In genomic region chr4:73259552-73260140, GRCh38 we compare ENCODE assay signal across 8 cellular contexts. TPM values are rescaled to one million over a fixed set of nuclear protein-coding genes. Genes with fewer than 3 reads are reported as not detected.
DNase-seq lines count a peak whose midpoint lies in the region; ATAC-seq, FAIRE-seq and TF ChIP-seq lines count a peak whose summit lies in the region.

No MANE protein-coding gene starts in this region.

- intact Hi-C loops in kidney (cut with DNase I) = no loop called here
- intact Hi-C loops in stomach (cut with DNase I; ENCODE audit: low total_unique reads) = no loop called here

- H3K36me3 ChIP-seq in MG63 (peaks cover 13% of the 10 kb centered on the region), adipocyte (ENCODE audit: control insufficient read depth, insufficient read depth, low read length, severe bottlenecking) (no peaks in the 10 kb centered on the region), kidney (ENCODE audit: control insufficient read depth in 1 of 2, insufficient read depth in 2 of 2, low read length in 2 of 2) (no peaks in the 10 kb centered on the region), stomach (no peaks in the 10 kb centered on the region)

- peak; percentile 8 for ATAC-seq in GM21723 (IDR thresholded peaks at IDR 0.05; ENCODE audit: unreplicated experiment)
- ATAC-seq in HG02970 (IDR thresholded peaks at IDR 0.05; ENCODE audit: low FRiP score, unreplicated experiment) = no peak

- H3K4me1 ChIP-seq in adipocyte (ENCODE audit: control insufficient read depth, insufficient read depth, low read length) = peaks cover 35% of the 10 kb centered on the region
- peaks cover 8 to 10% of the 10 kb centered on the region in 2 donors for H3K4me1 ChIP-seq in kidney (ENCODE audit: control insufficient read depth in 1 of 2, insufficient read depth in 1 of 2, low read depth in 1 of 2, low read length in 2 of 2)
- peaks cover 26 to 60% (median 40%) of the 10 kb centered on the region in 4 donors for H3K4me1 ChIP-seq in stomach

- TF ChIP-seq CTCF in kidney (IDR thresholded peaks at IDR 0.05; ENCODE audit: borderline replicate concordance, extremely low read depth, insufficient read depth) (no peak), stomach (IDR thresholded peaks at IDR 0.05) (no peak)

- H3K27me3 ChIP-seq in MG63 = no peaks in the 10 kb centered on the region
- H3K27me3 ChIP-seq in adipocyte (replicated peaks; ENCODE audit: control insufficient read depth, insufficient read depth, low read length) = no peaks in the 10 kb centered on the region
- no peaks in the 10 kb centered on the region for H3K27me3 ChIP-seq in stomach

- no peak for TF ChIP-seq EP300 in stomach (IDR thresholded peaks at IDR 0.05)

- DNase-seq in DMS79 treated with DMSO at 0.1 percent for 48 hours (lab: John Stamatoyannopoulos, UW) = peak; percentile 42
- DNase-seq in DMS79 (lab: John Stamatoyannopoulos, UW) = no peak
- peak; percentile 2 for DNase-seq in MG63
- peak; percentile 67 for DNase-seq in adipocyte (ENCODE audit: low read depth)
- DNase-seq in kidney = no peak
- DNase-seq in stomach = no peak

- no peaks in the 10 kb centered on the region for H3K9me3 ChIP-seq in MG63
- no peaks in the 10 kb centered on the region for H3K9me3 ChIP-seq in adipocyte (ENCODE audit: control insufficient read depth, low read length)
- H3K9me3 ChIP-seq in kidney (ENCODE audit: control insufficient read depth in 1 of 2, low read length in 2 of 2) = no peaks in the 10 kb centered on the region
- no peaks in the 10 kb centered on the region for H3K9me3 ChIP-seq in stomach

- WGBS in stomach, 5 donors = 0 to 1% (median 1%) methylated on average over 9 of the region's 9 CpGs

- peak overlapping the region; percentile 83 for H3K4me3 ChIP-seq in MG63
- H3K4me3 ChIP-seq in adipocyte (ENCODE audit: low read length) = peak overlapping the region; percentile 88
- peak overlapping the region; percentile 75 to 82 for H3K4me3 ChIP-seq in kidney (ENCODE audit: low read length in 2 of 2)
- peak overlapping the region; percentile 68 to 91 (median 88) for H3K4me3 ChIP-seq in stomach

- H3K27ac ChIP-seq in kidney (ENCODE audit: low read depth in 2 of 2, low read length in 2 of 2) (peak overlapping the region; percentile 98), stomach (peak overlapping the region; percentile 97 to 99 (median 99))

- H3K9ac ChIP-seq in adipocyte (ENCODE audit: low read length) (peak overlapping the region; percentile 89), kidney (ENCODE audit: low read length in 2 of 2) (peak overlapping the region; percentile 56 to 90)

- no peak for TF ChIP-seq POLR2A in stomach (IDR thresholded peaks at IDR 0.05)

- FAIRE-seq in kidney (lab: Jason Lieb, UNC) = no peak

RNA-seq across cellular contexts. Expression of gene ANKRD17, which starts 1.0 kb away (rescaled TPM):
- 18.8 and 21.2 TPM in 2 replicates for total RNA-seq in MG63 (2014; rRNA removed; shearing (Covaris generic); ENCODE audit: low replicate concordance)
- total RNA-seq in kidney (67.7 TPM), stomach (100 to 1,000 TPM in 1 of 5 donors, 10 to 100 TPM in 4; 47.3 to 128 (median 69.9) TPM)
- polyA plus RNA-seq in kidney (ENCODE audit: insufficient read depth, low read depth, low replicate concordance) (13.3 TPM), stomach (10 to 100 TPM in 1 of 3 donors, 1 to 10 TPM in 2; 6.9 to 31.8 (median 9.3) TPM)

Comparison
In these comparisons a context has a peak if more than half of its experiments do, and no peak if none do; other contexts are left out.
1. DNase-seq: peak in DMS79 treated with DMSO at 0.1 percent for 48 hours (single experiment), MG63 (single experiment) and adipocyte (single experiment); none in DMS79 (single experiment), kidney (single experiment) and stomach (single experiment).
2. Peak in every context shown above with its lines, with median percentiles within 50 percentile points of each other: H3K4me3 ChIP-seq.